29 cellular contexts compared by ENCODE assay signal in genomic region chr2:66497706-66498596, GRCh38.
A peak's percentile ranks its signal among the peaks of the same experiment; 100 is the strongest.
DNase-seq lines count a peak whose midpoint lies in the region; ATAC-seq, FAIRE-seq and TF ChIP-seq lines count a peak whose summit lies in the region.
"Had no signal": no experiment of that assay in that cellular context is flagged by ENCODE, and none has a peak within 500 bp of the region (broad histone marks: within the 10 kb centered on the region; RNA-seq: fewer than 3 reads in every experiment).

No MANE protein-coding gene starts in this region.

- H3K4me2 ChIP-seq in GM23338 (no peak overlapping the region), OCI-LY3 (ENCODE audit: low read length) (no peak overlapping the region)
- H3K4me2 ChIP-seq: KMS-11, smooth muscle cell had no signal

- peak; percentile 47 for FAIRE-seq in islet of Langerhans (lab: Jason Lieb, UNC)
- FAIRE-seq: frontal cortex, RCC 7860 had no signal

- H3K4me3 Mint-ChIP-seq in GM23338 (no peak overlapping the region), type B pancreatic cell (peak overlapping the region; percentile 9)
- H3K4me3 Mint-ChIP-seq: activated naive CD4-positive, alpha-beta T cell treated with anti-CD3 and anti-CD28 coated beads, Interleukin-2, amount 50 U/mL, for 24 hours; natural killer cell treated with Interleukin-12 subunit alpha and Interleukin-12 subunit beta and Interleukin-15 and Interleukin-18, amount 100 ng/mL, for 72 hours had no signal

- H3K27me3 ChIP-seq in GM23338 (ENCODE audit: insufficient read depth) (no peaks in the 10 kb centered on the region; the same call in 1 of the 2 replicates), OCI-LY3 (ENCODE audit: low read depth, low read length) (no peaks in the 10 kb centered on the region; the same call in 1 of the 2 replicates)
- H3K27me3 ChIP-seq: brain microvascular endothelial cell, ovary, SJCRH30 had no signal

- H3K9me3 ChIP-seq in OCI-LY3 (ENCODE audit: insufficient read depth, low read length): no peaks in the 10 kb centered on the region
- H3K9me3 ChIP-seq: Caco-2, ovary, SJCRH30 had no signal

- H3K9me2 ChIP-seq in GM23338 (ENCODE audit: insufficient read depth): no peaks in the 10 kb centered on the region

- H3K36me3 ChIP-seq in GM23338 (ENCODE audit: insufficient read depth): no peaks in the 10 kb centered on the region
- no peaks in the 10 kb centered on the region for H3K36me3 ChIP-seq in OCI-LY3 (replicated peaks; ENCODE audit: low read depth, low read length)
- H3K36me3 ChIP-seq: brain microvascular endothelial cell, ovary, SJCRH30 had no signal

- H3K9me3 Mint-ChIP-seq in GM23338 (no peaks in the 10 kb centered on the region), type B pancreatic cell (no peaks in the 10 kb centered on the region)
- H3K9me3 Mint-ChIP-seq: activated naive CD4-positive, alpha-beta T cell treated with anti-CD3 and anti-CD28 coated beads, Interleukin-2, amount 50 U/mL, for 24 hours; natural killer cell treated with Interleukin-12 subunit alpha and Interleukin-12 subunit beta and Interleukin-15 and Interleukin-18, amount 100 ng/mL, for 72 hours had no signal

- H4K20me1 ChIP-seq in GM23338 (replicated peaks; ENCODE audit: insufficient read depth) (no peaks in the 10 kb centered on the region), OCI-LY3 (ENCODE audit: insufficient read depth, low read length) (no peaks in the 10 kb centered on the region)

- DNase-seq in GM23338 (ENCODE audit: low spot score) (no peak), type B pancreatic cell (ENCODE audit: extremely low spot score, unreplicated experiment) (no peak), EL (no peak), NCI-H1092 (lab: John Stamatoyannopoulos, UW) (no peak)
- DNase-seq: activated CD4-positive, alpha-beta T cell treated with anti-CD3 and anti-CD28 coated beads for 48 hours; amniotic stem cell; brain microvascular endothelial cell; C1 segment of cervical spinal cord; Caco-2; GDM1; MM.1S; NCI-H1436; NCI-H2107; NCI-H345; NCI-H69; ovary; retina; SJCRH30; stimulated activated naive CD4-positive, alpha-beta T cell; T-helper 9 cell had no signal

- peaks cover 8% of the 10 kb centered on the region for H3K27me3 Mint-ChIP-seq in GM23338 (ENCODE audit: insufficient read depth, low read depth, poor library complexity)
- H3K27me3 Mint-ChIP-seq in type B pancreatic cell: no peaks in the 10 kb centered on the region

- no peak overlapping the region for H3K27ac ChIP-seq in GM23338 (ENCODE audit: low read depth)
- H3K27ac ChIP-seq in OCI-LY3 (ENCODE audit: low read length): no peak overlapping the region
- H3K27ac ChIP-seq: brain microvascular endothelial cell, KMS-11, ovary, SJCRH30 had no signal

- no peaks in the 10 kb centered on the region for H3F3A ChIP-seq in GM23338 (replicated peaks; ENCODE audit: low read depth)

- ATAC-seq in GM23338: peak; percentile 65
- no peak for ATAC-seq in HG02938 (IDR thresholded peaks at IDR 0.05; ENCODE audit: unreplicated experiment)

- no peaks in the 10 kb centered on the region for H3K79me2 ChIP-seq in GM23338 (replicated peaks; ENCODE audit: insufficient read depth)
- no peaks in the 10 kb centered on the region for H3K79me2 ChIP-seq in OCI-LY3 (ENCODE audit: low read length)

- H3K27ac Mint-ChIP-seq in GM23338 (no peak overlapping the region), type B pancreatic cell (peak overlapping the region; percentile 65)
- H3K27ac Mint-ChIP-seq: activated naive CD4-positive, alpha-beta T cell treated with anti-CD3 and anti-CD28 coated beads, Interleukin-2, amount 50 U/mL, for 24 hours; natural killer cell treated with Interleukin-12 subunit alpha and Interleukin-12 subunit beta and Interleukin-15 and Interleukin-18, amount 100 ng/mL, for 72 hours had no signal

- H3K4me1 Mint-ChIP-seq in GM23338: peaks cover 33% of the 10 kb centered on the region
- H3K4me1 Mint-ChIP-seq in type B pancreatic cell (ENCODE audit: unreplicated experiment): peaks cover 62% of the 10 kb centered on the region
- H3K4me1 Mint-ChIP-seq: activated naive CD4-positive, alpha-beta T cell treated with anti-CD3 and anti-CD28 coated beads, Interleukin-2, amount 50 U/mL, for 24 hours had no signal

- TF ChIP-seq CTCF in GM23338 (conservative IDR thresholded peaks at IDR 0.05; ENCODE audit: low read depth in 2 of 2) (peak in 1 of 2 experiments; percentile 36; a peak in 2 of 4 replicates), OCI-LY3 (IDR thresholded peaks at IDR 0.05; ENCODE audit: low read depth, low read length) (peak; percentile 29; the same call in 1 of the 2 replicates), type B pancreatic cell (conservative IDR thresholded peaks at IDR 0.05) (no peak)

- H3K4me3 ChIP-seq in GM23338 (no peak overlapping the region), OCI-LY3 (ENCODE audit: low read length) (no peak overlapping the region)
- H3K4me3 ChIP-seq: ovary, SJCRH30, smooth muscle cell had no signal

- H2AFZ ChIP-seq in GM23338 (peak overlapping the region; percentile 86; the same call in 1 of the 2 replicates), OCI-LY3 (ENCODE audit: low read depth, low read length) (no peak overlapping the region)

- H3K36me3 Mint-ChIP-seq in GM23338 (ENCODE audit: low read depth): no peaks in the 10 kb centered on the region
- H3K36me3 Mint-ChIP-seq in type B pancreatic cell: peaks cover 62% of the 10 kb centered on the region
- H3K36me3 Mint-ChIP-seq: activated naive CD4-positive, alpha-beta T cell treated with anti-CD3 and anti-CD28 coated beads, Interleukin-2, amount 50 U/mL, for 24 hours; natural killer cell treated with Interleukin-12 subunit alpha and Interleukin-12 subunit beta and Interleukin-15 and Interleukin-18, amount 100 ng/mL, for 72 hours had no signal

- peaks cover 28% of the 10 kb centered on the region for H3K4me1 ChIP-seq in GM23338 (ENCODE audit: insufficient read depth)
- no peaks in the 10 kb centered on the region for H3K4me1 ChIP-seq in OCI-LY3 (ENCODE audit: low read length)
- H3K4me1 ChIP-seq: Caco-2, SJCRH30 had no signal

- H3K9ac ChIP-seq in OCI-LY3 (ENCODE audit: low read length): no peak overlapping the region
- H3K9ac ChIP-seq: KMS-11 had no signal

TF ChIP-seq in GM23338, 12 proteins besides CTCF, POLR2A, EP300 and RAD21:
- TF ChIP-seq JUNB (IDR thresholded peaks at IDR 0.05; ENCODE audit: unreplicated experiment): no peak
- TF ChIP-seq EZH2 (IDR thresholded peaks at IDR 0.05; ENCODE audit: low read depth, unreplicated experiment): no peak
- no peak for TF ChIP-seq ZNF331 (CRISPR knock-in tag; IDR thresholded peaks at IDR 0.05; ENCODE audit: low read depth)
- TF ChIP-seq EZH2phosphoT487 (IDR thresholded peaks at IDR 0.05; ENCODE audit: unreplicated experiment): no peak
- TF ChIP-seq CREB1 (CRISPR knock-in tag; IDR thresholded peaks at IDR 0.05; ENCODE audit: low read depth): no peak
- TF ChIP-seq ETS1 (IDR thresholded peaks at IDR 0.05): no peak
